In the genomic region with DNA sequence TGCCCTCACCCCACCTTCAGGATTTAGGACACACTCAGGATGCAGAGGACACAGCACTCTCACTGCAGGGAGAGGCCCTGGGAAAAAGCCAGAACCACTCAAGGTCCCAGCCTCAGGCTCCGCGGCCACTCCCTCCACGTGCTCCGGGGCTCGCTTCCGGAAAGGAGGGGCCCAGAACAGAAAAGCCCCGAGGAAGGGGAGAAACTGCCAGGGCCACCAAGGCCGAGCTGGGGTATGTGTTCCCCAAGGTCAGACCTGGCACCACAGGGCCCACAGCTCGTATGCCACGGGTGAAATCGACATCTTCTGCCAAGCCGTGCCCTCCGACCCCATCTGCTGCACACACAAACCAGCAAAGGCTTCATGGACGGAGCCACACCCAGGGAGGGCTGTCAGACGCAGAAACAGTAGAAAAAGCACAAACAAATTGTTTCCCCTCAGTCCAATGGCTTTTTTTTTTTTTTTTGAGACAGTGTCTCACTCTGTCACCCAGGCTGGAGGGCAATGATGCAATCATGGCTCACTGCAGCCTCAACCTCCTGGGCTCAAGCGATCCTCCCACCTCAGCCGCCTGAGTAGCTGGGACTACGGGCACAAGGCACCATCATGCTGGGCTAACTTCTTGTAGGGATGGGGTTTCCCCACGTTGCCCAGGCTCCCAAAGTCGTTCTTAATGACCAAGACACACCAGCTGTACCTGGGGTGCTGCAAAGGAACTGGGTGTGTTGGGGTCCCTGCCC, we compare ENCODE assay signal across 1 cellular context.
A peak's percentile ranks its signal among the peaks of the same experiment; 100 is the strongest.
TF ChIP-seq lines count a peak whose summit lies in the region.

No MANE protein-coding gene starts in this region.

TF ChIP-seq in K562, 482 proteins besides CTCF, POLR2A, EP300 and RAD21 (continued from another document and continues in another):
- TF ChIP-seq, protein P1, sequence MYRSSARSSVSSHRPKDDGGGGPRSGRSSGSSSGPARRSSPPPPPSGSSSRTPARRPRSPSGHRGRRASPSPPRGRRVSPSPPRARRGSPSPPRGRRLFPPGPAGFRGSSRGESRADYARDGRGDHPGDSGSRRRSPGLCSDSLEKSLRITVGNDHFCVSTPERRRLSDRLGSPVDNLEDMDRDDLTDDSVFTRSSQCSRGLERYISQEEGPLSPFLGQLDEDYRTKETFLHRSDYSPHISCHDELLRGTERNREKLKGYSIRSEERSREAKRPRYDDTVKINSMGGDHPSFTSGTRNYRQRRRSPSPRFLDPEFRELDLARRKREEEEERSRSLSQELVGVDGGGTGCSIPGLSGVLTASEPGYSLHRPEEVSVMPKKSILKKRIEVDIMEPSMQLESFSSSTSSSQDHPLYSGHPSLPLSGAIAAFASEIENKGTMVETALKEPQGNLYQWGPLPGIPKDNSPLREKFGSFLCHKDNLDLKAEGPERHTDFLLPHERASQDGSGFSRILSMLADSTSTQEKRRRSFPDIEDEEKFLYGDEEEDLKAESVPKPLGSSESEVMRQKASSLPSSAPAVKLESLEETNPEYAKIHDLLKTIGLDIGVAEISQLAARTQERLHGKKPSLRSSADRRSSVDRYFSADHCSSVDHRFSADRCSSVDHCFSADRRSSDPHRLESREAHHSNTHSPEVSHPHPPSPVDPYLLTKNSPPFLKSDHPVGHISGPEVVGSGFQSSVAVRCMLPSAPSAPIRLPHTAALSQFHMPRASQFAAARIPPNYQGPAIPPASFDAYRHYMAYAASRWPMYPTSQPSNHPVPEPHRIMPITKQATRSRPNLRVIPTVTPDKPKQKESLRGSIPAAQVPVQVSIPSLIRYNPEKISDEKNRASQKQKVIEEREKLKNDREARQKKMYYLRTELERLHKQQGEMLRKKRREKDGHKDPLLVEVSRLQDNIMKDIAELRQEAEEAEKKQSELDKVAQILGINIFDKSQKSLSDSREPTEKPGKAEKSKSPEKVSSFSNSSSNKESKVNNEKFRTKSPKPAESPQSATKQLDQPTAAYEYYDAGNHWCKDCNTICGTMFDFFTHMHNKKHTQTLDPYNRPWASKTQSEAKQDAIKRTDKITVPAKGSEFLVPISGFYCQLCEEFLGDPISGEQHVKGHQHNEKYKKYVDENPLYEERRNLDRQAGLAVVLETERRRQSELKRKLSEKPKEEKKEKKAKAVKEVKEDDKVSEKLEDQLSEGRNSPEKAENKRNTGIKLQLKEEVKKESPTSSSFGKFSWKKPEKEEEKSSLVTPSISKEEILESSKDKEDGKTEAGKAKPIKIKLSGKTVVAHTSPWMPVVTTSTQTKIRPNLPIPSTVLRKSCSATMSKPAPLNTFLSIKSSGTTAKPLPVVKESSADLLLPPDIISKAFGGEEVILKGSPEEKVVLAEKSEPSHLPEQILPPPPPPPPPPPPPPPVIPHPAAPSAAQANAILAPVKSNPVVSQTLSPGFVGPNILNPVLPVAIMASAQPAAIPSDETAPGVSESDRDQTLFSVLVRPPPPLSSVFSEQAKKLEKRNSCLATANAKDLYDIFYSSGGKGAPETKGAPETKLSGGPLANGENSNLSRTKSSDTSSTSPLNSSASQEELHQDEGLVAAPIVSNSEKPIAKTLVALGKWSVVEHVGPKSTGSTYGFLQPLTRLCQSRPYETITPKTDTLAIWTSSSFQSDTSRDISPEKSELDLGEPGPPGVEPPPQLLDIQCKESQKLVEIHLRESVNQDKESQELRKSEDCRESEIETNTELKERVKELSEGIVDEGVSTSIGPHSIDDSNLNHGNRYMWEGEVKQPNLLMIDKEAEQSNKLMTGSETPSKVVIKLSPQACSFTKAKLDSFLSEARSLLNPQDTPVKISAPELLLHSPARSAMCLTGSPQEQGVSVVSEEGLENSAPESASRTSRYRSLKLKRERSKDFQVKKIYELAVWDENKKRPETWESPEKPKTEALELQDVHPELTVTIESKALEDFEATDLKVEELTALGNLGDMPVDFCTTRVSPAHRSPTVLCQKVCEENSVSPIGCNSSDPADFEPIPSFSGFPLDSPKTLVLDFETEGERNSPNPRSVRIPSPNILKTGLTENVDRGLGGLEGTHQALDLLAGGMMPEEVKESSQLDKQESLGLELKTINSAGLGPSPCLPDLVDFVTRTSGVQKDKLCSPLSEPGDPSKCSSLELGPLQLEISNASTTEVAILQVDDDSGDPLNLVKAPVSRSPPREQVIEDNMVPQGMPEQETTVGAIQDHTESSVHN (IDR thresholded peaks at IDR 0.05; ENCODE audit: borderline replicate concordance in 1 of 2, low read depth in 1 of 2), result no peak
- no peak for TF ChIP-seq NCOA6 (IDR thresholded peaks at IDR 0.05)
- no peak for TF ChIP-seq DDX20 (tag; IDR thresholded peaks at IDR 0.05; ENCODE audit: low read depth)
- TF ChIP-seq CEBPZ (IDR thresholded peaks at IDR 0.05; ENCODE audit: borderline replicate concordance, low read depth, low read length), result no peak
- no peak for TF ChIP-seq SRF (CRISPR knock-in tag; IDR thresholded peaks at IDR 0.05)
- TF ChIP-seq ATF2 (CRISPR knock-in tag; IDR thresholded peaks at IDR 0.05), result no peak
- TF ChIP-seq ZNF76 (CRISPR knock-in tag; IDR thresholded peaks at IDR 0.05; ENCODE audit: borderline replicate concordance), result no peak
- no peak for TF ChIP-seq THAP12 (CRISPR knock-in tag; IDR thresholded peaks at IDR 0.05)
- TF ChIP-seq, protein P2, sequence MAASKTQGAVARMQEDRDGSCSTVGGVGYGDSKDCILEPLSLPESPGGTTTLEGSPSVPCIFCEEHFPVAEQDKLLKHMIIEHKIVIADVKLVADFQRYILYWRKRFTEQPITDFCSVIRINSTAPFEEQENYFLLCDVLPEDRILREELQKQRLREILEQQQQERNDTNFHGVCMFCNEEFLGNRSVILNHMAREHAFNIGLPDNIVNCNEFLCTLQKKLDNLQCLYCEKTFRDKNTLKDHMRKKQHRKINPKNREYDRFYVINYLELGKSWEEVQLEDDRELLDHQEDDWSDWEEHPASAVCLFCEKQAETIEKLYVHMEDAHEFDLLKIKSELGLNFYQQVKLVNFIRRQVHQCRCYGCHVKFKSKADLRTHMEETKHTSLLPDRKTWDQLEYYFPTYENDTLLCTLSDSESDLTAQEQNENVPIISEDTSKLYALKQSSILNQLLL (CRISPR knock-in tag; IDR thresholded peaks at IDR 0.05; ENCODE audit: borderline replicate concordance), result no peak
- TF ChIP-seq, protein P3, sequence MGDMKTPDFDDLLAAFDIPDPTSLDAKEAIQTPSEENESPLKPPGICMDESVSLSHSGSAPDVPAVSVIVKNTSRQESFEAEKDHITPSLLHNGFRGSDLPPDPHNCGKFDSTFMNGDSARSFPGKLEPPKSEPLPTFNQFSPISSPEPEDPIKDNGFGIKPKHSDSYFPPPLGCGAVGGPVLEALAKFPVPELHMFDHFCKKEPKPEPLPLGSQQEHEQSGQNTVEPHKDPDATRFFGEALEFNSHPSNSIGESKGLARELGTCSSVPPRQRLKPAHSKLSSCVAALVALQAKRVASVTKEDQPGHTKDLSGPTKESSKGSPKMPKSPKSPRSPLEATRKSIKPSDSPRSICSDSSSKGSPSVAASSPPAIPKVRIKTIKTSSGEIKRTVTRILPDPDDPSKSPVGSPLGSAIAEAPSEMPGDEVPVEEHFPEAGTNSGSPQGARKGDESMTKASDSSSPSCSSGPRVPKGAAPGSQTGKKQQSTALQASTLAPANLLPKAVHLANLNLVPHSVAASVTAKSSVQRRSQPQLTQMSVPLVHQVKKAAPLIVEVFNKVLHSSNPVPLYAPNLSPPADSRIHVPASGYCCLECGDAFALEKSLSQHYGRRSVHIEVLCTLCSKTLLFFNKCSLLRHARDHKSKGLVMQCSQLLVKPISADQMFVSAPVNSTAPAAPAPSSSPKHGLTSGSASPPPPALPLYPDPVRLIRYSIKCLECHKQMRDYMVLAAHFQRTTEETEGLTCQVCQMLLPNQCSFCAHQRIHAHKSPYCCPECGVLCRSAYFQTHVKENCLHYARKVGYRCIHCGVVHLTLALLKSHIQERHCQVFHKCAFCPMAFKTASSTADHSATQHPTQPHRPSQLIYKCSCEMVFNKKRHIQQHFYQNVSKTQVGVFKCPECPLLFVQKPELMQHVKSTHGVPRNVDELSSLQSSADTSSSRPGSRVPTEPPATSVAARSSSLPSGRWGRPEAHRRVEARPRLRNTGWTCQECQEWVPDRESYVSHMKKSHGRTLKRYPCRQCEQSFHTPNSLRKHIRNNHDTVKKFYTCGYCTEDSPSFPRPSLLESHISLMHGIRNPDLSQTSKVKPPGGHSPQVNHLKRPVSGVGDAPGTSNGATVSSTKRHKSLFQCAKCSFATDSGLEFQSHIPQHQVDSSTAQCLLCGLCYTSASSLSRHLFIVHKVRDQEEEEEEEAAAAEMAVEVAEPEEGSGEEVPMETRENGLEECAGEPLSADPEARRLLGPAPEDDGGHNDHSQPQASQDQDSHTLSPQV (IDR thresholded peaks at IDR 0.05), result peak; percentile 67; the same call in 1 of the 2 replicates
- TF ChIP-seq, protein P4, sequence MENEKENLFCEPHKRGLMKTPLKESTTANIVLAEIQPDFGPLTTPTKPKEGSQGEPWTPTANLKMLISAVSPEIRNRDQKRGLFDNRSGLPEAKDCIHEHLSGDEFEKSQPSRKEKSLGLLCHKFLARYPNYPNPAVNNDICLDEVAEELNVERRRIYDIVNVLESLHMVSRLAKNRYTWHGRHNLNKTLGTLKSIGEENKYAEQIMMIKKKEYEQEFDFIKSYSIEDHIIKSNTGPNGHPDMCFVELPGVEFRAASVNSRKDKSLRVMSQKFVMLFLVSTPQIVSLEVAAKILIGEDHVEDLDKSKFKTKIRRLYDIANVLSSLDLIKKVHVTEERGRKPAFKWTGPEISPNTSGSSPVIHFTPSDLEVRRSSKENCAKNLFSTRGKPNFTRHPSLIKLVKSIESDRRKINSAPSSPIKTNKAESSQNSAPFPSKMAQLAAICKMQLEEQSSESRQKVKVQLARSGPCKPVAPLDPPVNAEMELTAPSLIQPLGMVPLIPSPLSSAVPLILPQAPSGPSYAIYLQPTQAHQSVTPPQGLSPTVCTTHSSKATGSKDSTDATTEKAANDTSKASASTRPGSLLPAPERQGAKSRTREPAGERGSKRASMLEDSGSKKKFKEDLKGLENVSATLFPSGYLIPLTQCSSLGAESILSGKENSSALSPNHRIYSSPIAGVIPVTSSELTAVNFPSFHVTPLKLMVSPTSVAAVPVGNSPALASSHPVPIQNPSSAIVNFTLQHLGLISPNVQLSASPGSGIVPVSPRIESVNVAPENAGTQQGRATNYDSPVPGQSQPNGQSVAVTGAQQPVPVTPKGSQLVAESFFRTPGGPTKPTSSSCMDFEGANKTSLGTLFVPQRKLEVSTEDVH (IDR thresholded peaks at IDR 0.05; ENCODE audit: low read depth, partially characterized antibody), result no peak
- peak; percentile 47 to 65 for TF ChIP-seq MNT (conservative IDR thresholded peaks at IDR 0.05)
- TF ChIP-seq, protein P5, sequence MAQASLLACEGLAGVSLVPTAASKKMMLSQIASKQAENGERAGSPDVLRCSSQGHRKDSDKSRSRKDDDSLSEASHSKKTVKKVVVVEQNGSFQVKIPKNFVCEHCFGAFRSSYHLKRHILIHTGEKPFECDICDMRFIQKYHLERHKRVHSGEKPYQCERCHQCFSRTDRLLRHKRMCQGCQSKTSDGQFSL (CRISPR knock-in tag; IDR thresholded peaks at IDR 0.05), result no peak
- TF ChIP-seq, protein P5 (tag; IDR thresholded peaks at IDR 0.05), result no peak
